Comparison of ENCODE assay signal across 13 cellular contexts in genomic region chr22:31243339-31244043, GRCh38. TPM values are rescaled to one million over a fixed set of nuclear protein-coding genes. Genes with fewer than 3 reads are reported as not detected.
A peak's percentile ranks its signal among the peaks of the same experiment; 100 is the strongest.
DNase-seq lines count a peak whose midpoint lies in the region; ATAC-seq and TF ChIP-seq lines count a peak whose summit lies in the region.
"Had no signal": no experiment of that assay in that cellular context is flagged by ENCODE, and none has a peak within 500 bp of the region (broad histone marks: within the 10 kb centered on the region; RNA-seq: fewer than 3 reads in every experiment).

No MANE protein-coding gene starts in this region.

- DNase-seq in LHCN-M2 (ENCODE audit: low read depth) (peak; percentile 45), coronary artery (ENCODE audit: low spot score) (no peak), nephron progenitor cell (no peak), germinal center (ENCODE audit: low spot score) (no peak), T-helper 1 cell (no peak)
- no peak for DNase-seq in activated CD8-positive, alpha-beta memory T cell treated with anti-CD3 and anti-CD28 coated beads, Interleukin-2, amount 50 U/mL, for 48 hours
- DNase-seq in activated T-cell treated with anti-CD3 and anti-CD28 coated beads, Interleukin-2, amount 50 U/mL, for 72 hours: no peak
- DNase-seq: AML-193; NCI-H187 treated with DMSO at 0.1 percent for 48 hours; small intestine; stimulated activated CD8-positive, alpha-beta memory T cell treated with anti-CD3 and anti-CD28 coated beads, Interleukin-4, amount 100 ng/mL, for 48 hours had no signal

- H3K4me3 Mint-ChIP-seq in nephron progenitor cell: peak overlapping the region; percentile 44
- no peak overlapping the region for H3K4me3 Mint-ChIP-seq in activated T-cell treated with anti-CD3 and anti-CD28 coated beads, Interleukin-2, amount 50 U/mL, for 72 hours
- H3K4me3 Mint-ChIP-seq: activated naive CD4-positive, alpha-beta T cell treated with anti-CD3 and anti-CD28 coated beads, Interleukin-2, amount 50 U/mL, for 24 hours had no signal

- peaks cover 41% of the 10 kb centered on the region for H3K4me1 Mint-ChIP-seq in nephron progenitor cell
- peaks cover 12% of the 10 kb centered on the region for H3K4me1 Mint-ChIP-seq in activated T-cell treated with anti-CD3 and anti-CD28 coated beads, Interleukin-2, amount 50 U/mL, for 72 hours (ENCODE audit: low read depth)

- ATAC-seq in activated T-cell treated with anti-CD3 and anti-CD28 coated beads, Interleukin-2, amount 50 U/mL, for 72 hours (replicated peaks in 1 of 2): no peak

- peaks cover under 1% of the 10 kb centered on the region for H3K79me2 ChIP-seq in ACC112 (ENCODE audit: control insufficient read depth, insufficient read depth, low read length, unreplicated experiment)

- H3K27ac ChIP-seq in ACC112 (ENCODE audit: low read depth, low read length): peak overlapping the region; percentile 69; the same call in 1 of the 2 replicates
- H3K27ac ChIP-seq in coronary artery: peak overlapping the region; percentile 39 to 69

- no peaks in the 10 kb centered on the region for H3K27me3 ChIP-seq in ACC112 (ENCODE audit: insufficient read depth, low read length)

- H3K4me3 ChIP-seq in ACC112 (ENCODE audit: low read depth, low read length): no peak overlapping the region
- no peak overlapping the region for H3K4me3 ChIP-seq in coronary artery

- no peaks in the 10 kb centered on the region for H3K36me3 ChIP-seq in ACC112 (ENCODE audit: insufficient read depth, low read length)

- no peaks in the 10 kb centered on the region for H3K27me3 Mint-ChIP-seq in nephron progenitor cell (ENCODE audit: low read depth, poor library complexity)
- no peaks in the 10 kb centered on the region for H3K27me3 Mint-ChIP-seq in activated T-cell treated with anti-CD3 and anti-CD28 coated beads, Interleukin-2, amount 50 U/mL, for 72 hours (ENCODE audit: low read depth)
- H3K27me3 Mint-ChIP-seq: activated naive CD4-positive, alpha-beta T cell treated with anti-CD3 and anti-CD28 coated beads, Interleukin-2, amount 50 U/mL, for 24 hours had no signal

- peak overlapping the region; percentile 98 for H3K27ac Mint-ChIP-seq in nephron progenitor cell
- no peak overlapping the region for H3K27ac Mint-ChIP-seq in activated T-cell treated with anti-CD3 and anti-CD28 coated beads, Interleukin-2, amount 50 U/mL, for 72 hours
- H3K27ac Mint-ChIP-seq: activated naive CD4-positive, alpha-beta T cell treated with anti-CD3 and anti-CD28 coated beads, Interleukin-2, amount 50 U/mL, for 24 hours had no signal

- TF ChIP-seq CTCF in coronary artery (IDR thresholded peaks at IDR 0.05) (no peak), nephron progenitor cell (IDR thresholded peaks at IDR 0.05) (no peak)

- no peak overlapping the region for H2AFZ ChIP-seq in ACC112 (ENCODE audit: low read length, unreplicated experiment)

- peaks cover 48% of the 10 kb centered on the region for H3K4me1 ChIP-seq in ACC112 (ENCODE audit: control insufficient read depth, insufficient read depth, low read length, unreplicated experiment)

- H3K36me3 Mint-ChIP-seq in nephron progenitor cell (ENCODE audit: low read depth): peaks cover 11% of the 10 kb centered on the region
- H3K36me3 Mint-ChIP-seq in activated T-cell treated with anti-CD3 and anti-CD28 coated beads, Interleukin-2, amount 50 U/mL, for 72 hours (ENCODE audit: insufficient read depth in 2 of 2): peaks cover 0 to 5% of the 10 kb centered on the region in 2 donors
- H3K36me3 Mint-ChIP-seq: activated naive CD4-positive, alpha-beta T cell treated with anti-CD3 and anti-CD28 coated beads, Interleukin-2, amount 50 U/mL, for 24 hours had no signal

- no peaks in the 10 kb centered on the region for H3K9me3 Mint-ChIP-seq in nephron progenitor cell
- H3K9me3 Mint-ChIP-seq in activated T-cell treated with anti-CD3 and anti-CD28 coated beads, Interleukin-2, amount 50 U/mL, for 72 hours: no peaks in the 10 kb centered on the region
- H3K9me3 Mint-ChIP-seq: activated naive CD4-positive, alpha-beta T cell treated with anti-CD3 and anti-CD28 coated beads, Interleukin-2, amount 50 U/mL, for 24 hours had no signal

RNA-seq across cellular contexts. Expression of gene LIMK2, which starts 31.4 kb away (rescaled TPM):
- 24.8 and 30.3 TPM in 2 replicates for total RNA-seq in LHCN-M2 (2014; rRNA removed)
- 25.0 TPM for polyA plus RNA-seq in LHCN-M2 (2012)
- total RNA-seq in activated T-cell treated with anti-CD3 and anti-CD28 coated beads, Interleukin-2, amount 50 U/mL, for 72 hours: 10 to 100 TPM; 36.2 to 37.0 TPM

RNA-seq across cellular contexts. Expression of gene PIK3IP1, which starts 48.8 kb away (rescaled TPM):
- 4.2 and 5.4 TPM in 2 replicates for total RNA-seq in LHCN-M2 (2014; rRNA removed)
- polyA plus RNA-seq in LHCN-M2 (2012): 5.6 TPM
- 10 to 100 TPM; 34.1 to 39.5 TPM for total RNA-seq in activated T-cell treated with anti-CD3 and anti-CD28 coated beads, Interleukin-2, amount 50 U/mL, for 72 hours
